ENCODE assay signal across 10 cellular contexts in genomic region chr17:4584125-4584834, GRCh38. TPM values are rescaled to one million over a fixed set of nuclear protein-coding genes. Genes with fewer than 3 reads are reported as not detected.
DNase-seq lines count a peak whose midpoint lies in the region; TF ChIP-seq lines count a peak whose summit lies in the region.
"Had no signal": no experiment of that assay in that cellular context is flagged by ENCODE, and none has a peak within 500 bp of the region (broad histone marks: within the 10 kb centered on the region; RNA-seq: fewer than 3 reads in every experiment).

SMTNL2 (plus strand) TSS chr17:4584529; CDS start chr17:4584606, 77 bp downstream.

- peak within 1 kb of the TSS; percentile 20; the same call in 1 of the 2 replicates for H3K27ac ChIP-seq in HEK293 (ENCODE audit: extremely low read depth, low read depth, low read length)
- H3K27ac ChIP-seq in iPS-18a (ENCODE audit: low read length), result no peak within 1 kb of the TSS
- no peak within 1 kb of the TSS for H3K27ac ChIP-seq in smooth muscle cell (ENCODE audit: low read depth)
- H3K27ac ChIP-seq: KMS-11, thyroid gland had no signal

- H4K20me1 ChIP-seq in smooth muscle cell (ENCODE audit: low read depth), result no peaks in the 10 kb centered on the region

- peaks cover 11% of the 10 kb centered on the region for H3F3A ChIP-seq in smooth muscle cell (ENCODE audit: low read depth)

- H3K4me3 ChIP-seq in HEK293 (ENCODE audit: low read depth, low read length) (peak within 1 kb of the TSS; percentile 39), iPS-18a (ENCODE audit: low read length) (peak within 1 kb of the TSS; percentile 43), smooth muscle cell (peak within 1 kb of the TSS; percentile 63)

- H3K9ac ChIP-seq in iPS-18a (ENCODE audit: low read length) (no peak within 1 kb of the TSS), smooth muscle cell (ENCODE audit: low read depth) (peak within 1 kb of the TSS; percentile 41)
- H3K9ac ChIP-seq: KMS-11 had no signal

- H2AFZ ChIP-seq in smooth muscle cell (ENCODE audit: low read depth), result peak within 1 kb of the TSS; percentile 77

- H3K4me2 ChIP-seq in smooth muscle cell, result peak within 1 kb of the TSS; percentile 98
- H3K4me2 ChIP-seq: KMS-11 had no signal

- no peaks in the 10 kb centered on the region for H3K9me3 ChIP-seq in HEK293 (ENCODE audit: control insufficient read depth, insufficient read depth, low read depth, low read length)
- no peaks in the 10 kb centered on the region for H3K9me3 ChIP-seq in iPS-18a (ENCODE audit: control insufficient read depth, low read depth, low read length)
- no peaks in the 10 kb centered on the region for H3K9me3 ChIP-seq in smooth muscle cell (replicated peaks; ENCODE audit: low read depth)
- H3K9me3 ChIP-seq: thyroid gland had no signal

- DNase-seq in activated CD4-positive, alpha-beta T cell treated with anti-CD3 and anti-CD28 coated beads, Interleukin-2, amount 50 U/mL, for 48 hours, result peak; percentile 14 to 21
- DNase-seq in smooth muscle cell (lab: John Stamatoyannopoulos, UW; ENCODE audit: unreplicated experiment) (no peak), activated gamma-delta T cell (lab: John Stamatoyannopoulos, UW) (no peak), activated gamma-delta T cell treated with Interleukin-2 at 50 U/mL for 16 hours (no peak), NCI-H2107 (lab: John Stamatoyannopoulos, UW) (no peak), SK-N-DZ (ENCODE audit: low spot score) (no peak)

- POLR2A ChIA-PET in HEK293 (lab: Yijun Ruan, JAX), result interaction anchor here (0.6 to 1.4 kb wide), 3 partner anchors 15 to 58 kb away, joined by 3 to 12 read pairs (median 3); no protein-coding TSS in a partner anchor

- 3% methylated on average over 52 of the region's 88 CpGs for WGBS in smooth muscle cell (ENCODE audit: low lambda C conversion rate)

- H3K79me2 ChIP-seq in smooth muscle cell (ENCODE audit: low read depth), result peaks cover 11% of the 10 kb centered on the region

- H3K27me3 ChIP-seq in iPS-18a (ENCODE audit: control insufficient read depth, insufficient read depth, low read length), result peaks cover 46% of the 10 kb centered on the region
- no peaks in the 10 kb centered on the region for H3K27me3 ChIP-seq in smooth muscle cell (ENCODE audit: low read depth)

- CTCF ChIA-PET in HEK293 (lab: Yijun Ruan, JAX), result interaction anchor here (0.6 to 1.8 kb wide), 13 partner anchors 10 to 538 kb away, joined by 3 to 24 read pairs (median 4); no protein-coding TSS in a partner anchor

- H3K4me1 ChIP-seq in HEK293 (ENCODE audit: control insufficient read depth, insufficient read depth, low read length), result peaks cover 2% of the 10 kb centered on the region; the same call in 1 of the 2 replicates
- H3K4me1 ChIP-seq in iPS-18a (ENCODE audit: control insufficient read depth, low read depth, low read length), result no peaks in the 10 kb centered on the region
- peaks cover 6% of the 10 kb centered on the region for H3K4me1 ChIP-seq in smooth muscle cell (ENCODE audit: low read depth)

- TF ChIP-seq CTCF in HEK293 (tag by site-specific recombination; IDR thresholded peaks at IDR 0.05) (no peak), smooth muscle cell (IDR thresholded peaks at IDR 0.05; ENCODE audit: borderline replicate concordance, insufficient read depth, poor library complexity, severe bottlenecking) (no peak)

- H3K36me3 ChIP-seq in HEK293 (ENCODE audit: control insufficient read depth in 2 of 2, insufficient read depth in 1 of 2, low read length in 2 of 2) (no peaks in the 10 kb centered on the region), iPS-18a (ENCODE audit: control insufficient read depth, low read depth, low read length) (no peaks in the 10 kb centered on the region), smooth muscle cell (ENCODE audit: low read depth) (no peaks in the 10 kb centered on the region)
- H3K36me3 ChIP-seq: thyroid gland had no signal

TF ChIP-seq in HEK293, 187 proteins besides CTCF, POLR2A, EP300 and RAD21 (continues in another document):
- no peak for TF ChIP-seq ZNF433 (tag by site-specific recombination; IDR thresholded peaks at IDR 0.05; ENCODE audit: low read depth)
- 0 out of 2 replicates have a peak, but pooled peaks have one; percentile 9 for TF ChIP-seq IKZF3 (tag by site-specific recombination; IDR thresholded peaks at IDR 0.05)
- TF ChIP-seq ZNF626 (tag by site-specific recombination; IDR thresholded peaks at IDR 0.05), result no peak
- TF ChIP-seq ZNF416 (tag by site-specific recombination; IDR thresholded peaks at IDR 0.05), result no peak
- TF ChIP-seq ZSCAN16 (tag by site-specific recombination; IDR thresholded peaks at IDR 0.05), result no peak
- no peak for TF ChIP-seq ZNF48 (tag by site-specific recombination; IDR thresholded peaks at IDR 0.05)
- no peak for TF ChIP-seq ZNF707 (tag by site-specific recombination; IDR thresholded peaks at IDR 0.05)
- TF ChIP-seq BCL11A (tag by site-specific recombination; IDR thresholded peaks at IDR 0.05; ENCODE audit: low read depth), result no peak
- TF ChIP-seq ZNF837 (tag by site-specific recombination; IDR thresholded peaks at IDR 0.05), result peak; percentile 52; the same call in 1 of the 2 replicates
- TF ChIP-seq ZNF704 (tag by site-specific recombination; IDR thresholded peaks at IDR 0.05), result no peak
- TF ChIP-seq KLF8 (tag by site-specific recombination; IDR thresholded peaks at IDR 0.05), result peak; percentile 28; the same call in 1 of the 2 replicates
- TF ChIP-seq PATZ1 (tag by site-specific recombination; IDR thresholded peaks at IDR 0.05), result peak; percentile 87
- no peak for TF ChIP-seq ZNF530 (tag by site-specific recombination; IDR thresholded peaks at IDR 0.05; ENCODE audit: low read depth)
- TF ChIP-seq ZNF350 (tag by site-specific recombination; IDR thresholded peaks at IDR 0.05), result no peak
- no peak for TF ChIP-seq ZNF354C (tag by site-specific recombination; IDR thresholded peaks at IDR 0.05; ENCODE audit: borderline replicate concordance, low read depth)
- no peak for TF ChIP-seq ZNF155 (tag by site-specific recombination; IDR thresholded peaks at IDR 0.05)
- peak; percentile 27; the same call in 1 of the 2 replicates for TF ChIP-seq ZNF184 (tag by site-specific recombination; IDR thresholded peaks at IDR 0.05)
- peak; percentile 58 for TF ChIP-seq ZBTB8A (tag by site-specific recombination; IDR thresholded peaks at IDR 0.05)
- peak; percentile 50; the same call in 1 of the 2 replicates for TF ChIP-seq ZNF423 (tag by site-specific recombination; IDR thresholded peaks at IDR 0.05)
- no peak for TF ChIP-seq ZSCAN23 (tag by site-specific recombination; IDR thresholded peaks at IDR 0.05)
- no peak for TF ChIP-seq ZNF133 (tag by site-specific recombination; IDR thresholded peaks at IDR 0.05)
- no peak for TF ChIP-seq MEIS1 (CRISPR knock-in tag; IDR thresholded peaks at IDR 0.05; ENCODE audit: borderline replicate concordance)
- TF ChIP-seq ZNF558 (tag by site-specific recombination; IDR thresholded peaks at IDR 0.05), result no peak
- no peak for TF ChIP-seq ZNF843 (tag by site-specific recombination; IDR thresholded peaks at IDR 0.05)
- TF ChIP-seq ZNF830 (tag by site-specific recombination; IDR thresholded peaks at IDR 0.05; ENCODE audit: low read depth), result no peak
- TF ChIP-seq ATF2 (tag by site-specific recombination; IDR thresholded peaks at IDR 0.05; ENCODE audit: low read depth), result no peak
- TF ChIP-seq ZNF621 (tag by site-specific recombination; IDR thresholded peaks at IDR 0.05), result no peak
- no peak for TF ChIP-seq ZNF23 (tag by site-specific recombination; IDR thresholded peaks at IDR 0.05; ENCODE audit: borderline replicate concordance)

RNA-seq across cellular contexts. Expression of gene SMTNL2, which starts in this region (rescaled TPM):
- total RNA-seq in smooth muscle cell, result 5.0 and 5.1 TPM in 2 replicates
- polyA plus RNA-seq in smooth muscle cell, result 8.3 and 14.8 TPM in 2 replicates
- 0.23 and 0.28 TPM in 2 replicates for polyA plus RNA-seq in SK-N-DZ (2014; cell fraction: cytosol; rRNA removed)
- polyA plus RNA-seq in SK-N-DZ (2014; cell fraction: nucleus; rRNA removed), result 0.13 and 0.15 TPM in 2 replicates

Comparison
In these comparisons a context has a peak if more than half of its experiments do, and no peak if none do; other contexts are left out.
1. DNase-seq: peak in activated CD4-positive, alpha-beta T cell treated with anti-CD3 and anti-CD28 coated beads, Interleukin-2, amount 50 U/mL, for 48 hours (2 of 2); none in smooth muscle cell (single experiment), activated gamma-delta T cell (single experiment), activated gamma-delta T cell treated with Interleukin-2 at 50 U/mL for 16 hours (single experiment), NCI-H2107 (single experiment) and SK-N-DZ (single experiment).
2. Peak in every context shown above with its lines, with median percentiles within 50 percentile points of each other: H3K4me3 ChIP-seq.